ENCODE assay signal across 3 cellular contexts in the genomic region with DNA sequence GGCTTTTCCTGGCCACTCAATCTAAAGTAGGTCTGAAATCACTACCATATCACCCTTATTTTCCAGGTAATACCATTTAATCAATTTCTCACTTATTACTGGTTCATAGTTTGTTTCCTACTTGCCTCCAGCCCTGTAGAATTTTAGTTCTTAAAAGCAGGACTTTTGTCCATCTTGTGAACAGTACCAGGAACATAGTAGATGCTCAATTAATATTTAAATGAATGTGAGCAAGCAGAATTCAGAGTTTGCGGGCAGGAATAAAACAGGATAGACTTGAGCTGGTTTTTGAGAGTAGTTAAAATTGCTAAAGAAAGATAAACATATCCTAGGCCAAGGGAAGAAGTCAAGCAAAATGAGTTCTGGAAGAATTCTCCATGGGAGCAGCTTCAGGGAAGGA.
TF ChIP-seq lines count a peak whose summit lies in the region.

No MANE protein-coding gene starts in this region.

TF ChIP-seq in SK-N-SH, 30 proteins besides CTCF, POLR2A, EP300 and RAD21 (continued from another document):
- TF ChIP-seq, protein P1, sequence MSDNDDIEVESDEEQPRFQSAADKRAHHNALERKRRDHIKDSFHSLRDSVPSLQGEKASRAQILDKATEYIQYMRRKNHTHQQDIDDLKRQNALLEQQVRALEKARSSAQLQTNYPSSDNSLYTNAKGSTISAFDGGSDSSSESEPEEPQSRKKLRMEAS (IDR thresholded peaks at IDR 0.05; ENCODE audit: low read depth): no peak
- no peak for TF ChIP-seq RFX5 (IDR thresholded peaks at IDR 0.05; ENCODE audit: low read length)
- no peak for TF ChIP-seq USF1 (IDR thresholded peaks at IDR 0.05; ENCODE audit: borderline replicate concordance, low read depth)

TF ChIP-seq in SK-N-SH treated with all-trans-retinoic acid at 6 μM for 48 hours, 23 proteins besides CTCF, POLR2A, EP300 and RAD21:
- TF ChIP-seq, protein P2, sequence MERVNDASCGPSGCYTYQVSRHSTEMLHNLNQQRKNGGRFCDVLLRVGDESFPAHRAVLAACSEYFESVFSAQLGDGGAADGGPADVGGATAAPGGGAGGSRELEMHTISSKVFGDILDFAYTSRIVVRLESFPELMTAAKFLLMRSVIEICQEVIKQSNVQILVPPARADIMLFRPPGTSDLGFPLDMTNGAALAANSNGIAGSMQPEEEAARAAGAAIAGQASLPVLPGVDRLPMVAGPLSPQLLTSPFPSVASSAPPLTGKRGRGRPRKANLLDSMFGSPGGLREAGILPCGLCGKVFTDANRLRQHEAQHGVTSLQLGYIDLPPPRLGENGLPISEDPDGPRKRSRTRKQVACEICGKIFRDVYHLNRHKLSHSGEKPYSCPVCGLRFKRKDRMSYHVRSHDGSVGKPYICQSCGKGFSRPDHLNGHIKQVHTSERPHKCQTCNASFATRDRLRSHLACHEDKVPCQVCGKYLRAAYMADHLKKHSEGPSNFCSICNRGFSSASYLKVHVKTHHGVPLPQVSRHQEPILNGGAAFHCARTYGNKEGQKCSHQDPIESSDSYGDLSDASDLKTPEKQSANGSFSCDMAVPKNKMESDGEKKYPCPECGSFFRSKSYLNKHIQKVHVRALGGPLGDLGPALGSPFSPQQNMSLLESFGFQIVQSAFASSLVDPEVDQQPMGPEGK (CRISPR knock-in tag; IDR thresholded peaks at IDR 0.05; ENCODE audit: borderline replicate concordance): no peak
- TF ChIP-seq BACH2 (CRISPR knock-in tag; IDR thresholded peaks at IDR 0.05; ENCODE audit: borderline replicate concordance) (no peak), RARB (CRISPR knock-in tag; IDR thresholded peaks at IDR 0.05) (no peak), TOX (CRISPR knock-in tag; IDR thresholded peaks at IDR 0.05; ENCODE audit: borderline replicate concordance) (no peak), ZC3H10 (CRISPR knock-in tag; IDR thresholded peaks at IDR 0.05) (no peak)
- TF ChIP-seq, protein P3, sequence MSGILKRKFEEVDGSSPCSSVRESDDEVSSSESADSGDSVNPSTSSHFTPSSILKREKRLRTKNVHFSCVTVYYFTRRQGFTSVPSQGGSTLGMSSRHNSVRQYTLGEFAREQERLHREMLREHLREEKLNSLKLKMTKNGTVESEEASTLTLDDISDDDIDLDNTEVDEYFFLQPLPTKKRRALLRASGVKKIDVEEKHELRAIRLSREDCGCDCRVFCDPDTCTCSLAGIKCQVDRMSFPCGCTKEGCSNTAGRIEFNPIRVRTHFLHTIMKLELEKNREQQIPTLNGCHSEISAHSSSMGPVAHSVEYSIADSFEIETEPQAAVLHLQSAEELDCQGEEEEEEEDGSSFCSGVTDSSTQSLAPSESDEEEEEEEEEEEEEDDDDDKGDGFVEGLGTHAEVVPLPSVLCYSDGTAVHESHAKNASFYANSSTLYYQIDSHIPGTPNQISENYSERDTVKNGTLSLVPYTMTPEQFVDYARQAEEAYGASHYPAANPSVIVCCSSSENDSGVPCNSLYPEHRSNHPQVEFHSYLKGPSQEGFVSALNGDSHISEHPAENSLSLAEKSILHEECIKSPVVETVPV (CRISPR knock-in tag; IDR thresholded peaks at IDR 0.05): no peak

TF ChIP-seq in WTC11, 78 proteins besides CTCF, POLR2A, EP300 and RAD21 (continued from another document):
- TF ChIP-seq, protein P4, sequence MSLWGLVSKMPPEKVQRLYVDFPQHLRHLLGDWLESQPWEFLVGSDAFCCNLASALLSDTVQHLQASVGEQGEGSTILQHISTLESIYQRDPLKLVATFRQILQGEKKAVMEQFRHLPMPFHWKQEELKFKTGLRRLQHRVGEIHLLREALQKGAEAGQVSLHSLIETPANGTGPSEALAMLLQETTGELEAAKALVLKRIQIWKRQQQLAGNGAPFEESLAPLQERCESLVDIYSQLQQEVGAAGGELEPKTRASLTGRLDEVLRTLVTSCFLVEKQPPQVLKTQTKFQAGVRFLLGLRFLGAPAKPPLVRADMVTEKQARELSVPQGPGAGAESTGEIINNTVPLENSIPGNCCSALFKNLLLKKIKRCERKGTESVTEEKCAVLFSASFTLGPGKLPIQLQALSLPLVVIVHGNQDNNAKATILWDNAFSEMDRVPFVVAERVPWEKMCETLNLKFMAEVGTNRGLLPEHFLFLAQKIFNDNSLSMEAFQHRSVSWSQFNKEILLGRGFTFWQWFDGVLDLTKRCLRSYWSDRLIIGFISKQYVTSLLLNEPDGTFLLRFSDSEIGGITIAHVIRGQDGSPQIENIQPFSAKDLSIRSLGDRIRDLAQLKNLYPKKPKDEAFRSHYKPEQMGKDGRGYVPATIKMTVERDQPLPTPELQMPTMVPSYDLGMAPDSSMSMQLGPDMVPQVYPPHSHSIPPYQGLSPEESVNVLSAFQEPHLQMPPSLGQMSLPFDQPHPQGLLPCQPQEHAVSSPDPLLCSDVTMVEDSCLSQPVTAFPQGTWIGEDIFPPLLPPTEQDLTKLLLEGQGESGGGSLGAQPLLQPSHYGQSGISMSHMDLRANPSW (CRISPR knock-in tag; conservative IDR thresholded peaks at IDR 0.05; ENCODE audit: low read depth): no peak
- TF ChIP-seq TP53 (CRISPR knock-in tag; IDR thresholded peaks at IDR 0.05): no peak
- no peak for TF ChIP-seq ZNF671 (CRISPR knock-in tag; IDR thresholded peaks at IDR 0.05)
